In genomic region chr17:74527756-74528155, GRCh38 we compare ENCODE assay signal across 19 cellular contexts. TPM values are rescaled to one million over a fixed set of nuclear protein-coding genes. Genes with fewer than 3 reads are reported as not detected.
"Had no signal": no experiment of that assay in that cellular context is flagged by ENCODE, and none has a peak within 500 bp of the region (broad histone marks: within the 10 kb centered on the region; RNA-seq: fewer than 3 reads in every experiment).

No MANE protein-coding gene starts in this region.

- H3K4me3 Mint-ChIP-seq: activated CD4-positive, alpha-beta memory T cell treated with anti-CD3 and anti-CD28 coated beads, Interleukin-2, amount 10 ng/mL, durations not matched to agents 7 days and 5 days; activated CD4-positive, alpha-beta T cell treated with anti-CD3 and anti-CD28 coated beads for 36 hours; activated naive CD4-positive, alpha-beta T cell treated with anti-CD3 and anti-CD28 coated beads, Interleukin-2, amount 10 ng/mL, durations not matched to agents 7 days and 5 days; activated T-helper 17 cell treated with anti-CD3 and anti-CD28 coated beads, Interleukin-2, amount 50 U/mL, for 72 hours had no signal

- H3K27me3 ChIP-seq: hepatocyte, thyroid gland, vagina had no signal

- H3K27ac ChIP-seq: hepatocyte, thyroid gland, vagina had no signal

- H3K9me3 ChIP-seq: thyroid gland, vagina had no signal

- H3K9me3 Mint-ChIP-seq: activated CD4-positive, alpha-beta memory T cell treated with anti-CD3 and anti-CD28 coated beads, Interleukin-2, amount 10 ng/mL, durations not matched to agents 7 days and 5 days; activated naive CD4-positive, alpha-beta T cell treated with anti-CD3 and anti-CD28 coated beads, Interleukin-2, amount 10 ng/mL, durations not matched to agents 7 days and 5 days; activated T-helper 17 cell treated with anti-CD3 and anti-CD28 coated beads, Interleukin-2, amount 50 U/mL, for 72 hours had no signal

- H3K36me3 Mint-ChIP-seq: activated naive CD4-positive, alpha-beta T cell treated with anti-CD3 and anti-CD28 coated beads, Interleukin-2, amount 10 ng/mL, durations not matched to agents 7 days and 5 days; naive thymus-derived CD8-positive, alpha-beta T cell had no signal

- H3K27ac Mint-ChIP-seq: activated CD4-positive, alpha-beta memory T cell treated with anti-CD3 and anti-CD28 coated beads, Interleukin-2, amount 10 ng/mL, durations not matched to agents 7 days and 5 days; activated CD4-positive, alpha-beta T cell treated with anti-CD3 and anti-CD28 coated beads for 36 hours; activated naive CD4-positive, alpha-beta T cell treated with anti-CD3 and anti-CD28 coated beads, Interleukin-2, amount 10 ng/mL, durations not matched to agents 7 days and 5 days; activated T-helper 17 cell treated with anti-CD3 and anti-CD28 coated beads, Interleukin-2, amount 50 U/mL, for 72 hours had no signal

- DNase-seq: activated CD4-positive, alpha-beta T cell treated with anti-CD3 and anti-CD28 coated beads for 36 hours; activated naive CD4-positive, alpha-beta T cell treated with anti-CD3 and anti-CD28 coated beads, Interleukin-2, amount 10 ng/mL, durations not matched to agents 7 days and 5 days; effector CD4-positive, alpha-beta T cell; esophagus squamous epithelium; right cardiac atrium; thyroid gland had no signal

- H3K36me3 ChIP-seq: esophagus squamous epithelium, left lung, thyroid gland, vagina had no signal

- H3K4me1 ChIP-seq: esophagus squamous epithelium, thyroid gland, vagina had no signal

- H3K4me1 Mint-ChIP-seq: activated CD4-positive, alpha-beta T cell treated with anti-CD3 and anti-CD28 coated beads for 36 hours; activated naive CD4-positive, alpha-beta T cell treated with anti-CD3 and anti-CD28 coated beads, Interleukin-2, amount 10 ng/mL, durations not matched to agents 7 days and 5 days; activated T-helper 17 cell treated with anti-CD3 and anti-CD28 coated beads, Interleukin-2, amount 50 U/mL, for 72 hours had no signal

- H3K4me3 ChIP-seq: esophagus squamous epithelium, hepatocyte, left lung, smooth muscle cell, thyroid gland, vagina had no signal

RNA-seq across cellular contexts. Expression of gene CD300LB, which starts 3.5 kb away (rescaled TPM):
- total RNA-seq: activated CD4-positive, alpha-beta memory T cell treated with anti-CD3 and anti-CD28 coated beads, Interleukin-2, amount 10 ng/mL, durations not matched to agents 7 days and 5 days; activated CD4-positive, alpha-beta T cell treated with anti-CD3 and anti-CD28 coated beads for 36 hours; activated T-helper 17 cell treated with anti-CD3 and anti-CD28 coated beads, Interleukin-2, amount 50 U/mL, for 72 hours; astrocyte; bronchial epithelial cell; fibroblast of villous mesenchyme; glomerular endothelial cell; hepatocyte; naive thymus-derived CD8-positive, alpha-beta T cell; smooth muscle cell; T-helper 1 cell treated with Interleukin-12 subunit alpha and Interleukin-12 subunit beta and Interleukin-4 antibody, amounts not matched to agents 30 ng/mL and 1 ng/mL, for 36 hours; thyroid gland had no signal

RNA-seq across cellular contexts. Expression of gene CD300C, which starts 18.2 kb away (rescaled TPM):
- total RNA-seq: activated CD4-positive, alpha-beta T cell treated with anti-CD3 and anti-CD28 coated beads for 36 hours; bronchial epithelial cell; fibroblast of villous mesenchyme; glomerular endothelial cell; naive thymus-derived CD8-positive, alpha-beta T cell; smooth muscle cell; vagina had no signal

RNA-seq across cellular contexts. Expression of gene CD300H, which starts 39.6 kb away (rescaled TPM):
- total RNA-seq: activated CD4-positive, alpha-beta memory T cell treated with anti-CD3 and anti-CD28 coated beads, Interleukin-2, amount 10 ng/mL, durations not matched to agents 7 days and 5 days; activated CD4-positive, alpha-beta T cell treated with anti-CD3 and anti-CD28 coated beads for 36 hours; activated T-helper 17 cell treated with anti-CD3 and anti-CD28 coated beads, Interleukin-2, amount 50 U/mL, for 72 hours; astrocyte; bronchial epithelial cell; esophagus squamous epithelium; fibroblast of villous mesenchyme; glomerular endothelial cell; mucosa of gallbladder; naive thymus-derived CD8-positive, alpha-beta T cell; right cardiac atrium; smooth muscle cell; T-helper 1 cell treated with Interleukin-12 subunit alpha and Interleukin-12 subunit beta and Interleukin-4 antibody, amounts not matched to agents 30 ng/mL and 1 ng/mL, for 36 hours; thyroid gland; vagina had no signal
